ENCODE assay signal across 7 cellular contexts in genomic region chr10:104433611-104434010, GRCh38.
"Had no signal": no experiment of that assay in that cellular context is flagged by ENCODE, and none has a peak within 500 bp of the region (broad histone marks: within the 10 kb centered on the region; RNA-seq: fewer than 3 reads in every experiment).

No MANE protein-coding gene starts in this region.

- H2AFZ ChIP-seq: GM23338 had no signal

- DNase-seq: H9, HCEC 1CT had no signal

- H3K4me3 Mint-ChIP-seq: GM23338, H9 had no signal

- H3K4me2 ChIP-seq: GM23338 had no signal

- H3K4me3 ChIP-seq: GM23338, K562 had no signal

- ATAC-seq: GM23338, K562 had no signal

- FAIRE-seq: H1, H54, HTR-8/SVneo, K562 had no signal

- H3K9me3 Mint-ChIP-seq: GM23338, H9 had no signal

- H3K27ac Mint-ChIP-seq: GM23338 had no signal
